In genomic region chr6:15880262-15880973, GRCh38 we compare ENCODE assay signal across 12 cellular contexts.
A peak's percentile ranks its signal among the peaks of the same experiment; 100 is the strongest.
DNase-seq lines count a peak whose midpoint lies in the region; ATAC-seq and TF ChIP-seq lines count a peak whose summit lies in the region.
"Had no signal": no experiment of that assay in that cellular context is flagged by ENCODE, and none has a peak within 500 bp of the region (broad histone marks: within the 10 kb centered on the region; RNA-seq: fewer than 3 reads in every experiment).

No MANE protein-coding gene starts in this region.

- H4K20me1 ChIP-seq in IMR-90 (ENCODE audit: insufficient read depth, low read length): no peaks in the 10 kb centered on the region

- H3K4me2 ChIP-seq in IMR-90 (ENCODE audit: low read depth, low read length): no peak overlapping the region

- no peaks in the 10 kb centered on the region for H3K9me3 ChIP-seq in IMR-90 (ENCODE audit: control insufficient read depth, insufficient read depth, low read length)

- TF ChIP-seq RAD21 in IMR-90 (IDR thresholded peaks at IDR 0.05; ENCODE audit: low read length): no peak

- H2AK9ac ChIP-seq in IMR-90 (replicated peaks; ENCODE audit: low read depth, low read length, poor library complexity): no peak overlapping the region

- H3K9me1 ChIP-seq in IMR-90 (ENCODE audit: insufficient read depth, low read length): no peaks in the 10 kb centered on the region

- H2BK120ac ChIP-seq in IMR-90 (ENCODE audit: low read depth, low read length): no peak overlapping the region

- intact Hi-C loops in Right ventricle myocardium superior (cut with DNase I): no loop called here
- intact Hi-C loops in left cardiac atrium (cut with DNase I): no loop called here
- intact Hi-C loops in IMR-90 (cut with micrococcal nuclease): no loop called here

- no peak for TF ChIP-seq CTCF in IMR-90 (conservative IDR thresholded peaks at IDR 0.05; ENCODE audit: low read depth, low read length)
- no peak for TF ChIP-seq CTCF in type B pancreatic cell (conservative IDR thresholded peaks at IDR 0.05)

- BruUV-seq in IMR-90 (replicated peaks; lab: Mats Ljungman, UMichigan): no TSS peak

- no peak overlapping the region for H2BK20ac ChIP-seq in IMR-90 (ENCODE audit: low read depth, low read length)

- H3K27me3 Mint-ChIP-seq in immature natural killer cell (ENCODE audit: low read depth in 3 of 3) (peaks cover 0 to 9% (median 2%) of the 10 kb centered on the region in 3 donors), type B pancreatic cell (no peaks in the 10 kb centered on the region)
- H3K27me3 Mint-ChIP-seq: activated naive CD8-positive, alpha-beta T cell treated with anti-CD3 and anti-CD28 coated beads for 36 hours had no signal

- H3K14ac ChIP-seq in IMR-90 (replicated peaks; ENCODE audit: low read depth, low read length): no peak overlapping the region

- H3K9me3 Mint-ChIP-seq in immature natural killer cell (no peaks in the 10 kb centered on the region), type B pancreatic cell (no peaks in the 10 kb centered on the region)
- H3K9me3 Mint-ChIP-seq: activated naive CD8-positive, alpha-beta T cell treated with anti-CD3 and anti-CD28 coated beads for 36 hours had no signal

- H3K27ac Mint-ChIP-seq in immature natural killer cell (peak overlapping the region in 5 of 6 donors; percentile 31 to 85 (median 57)), type B pancreatic cell (peak overlapping the region; percentile 14)
- H3K27ac Mint-ChIP-seq: activated naive CD8-positive, alpha-beta T cell treated with anti-CD3 and anti-CD28 coated beads for 36 hours; progenitor cell of endocrine pancreas had no signal

- no peak overlapping the region for H4K8ac ChIP-seq in IMR-90 (ENCODE audit: low read depth in 2 of 2, low read length in 2 of 2)

- H2BK15ac ChIP-seq in IMR-90 (ENCODE audit: low read depth, low read length): no peak overlapping the region

- H3K79me1 ChIP-seq in IMR-90 (ENCODE audit: low read depth in 1 of 2, low read length in 2 of 2): no peaks in the 10 kb centered on the region

- in situ Hi-C loops in IMR-90 (cut with MboI; ENCODE audit: low sequenced_read_pairs): no loop called here

- H3K4me3 ChIP-seq in IMR-90 (ENCODE audit: insufficient read depth, low read depth, low read length): no peak overlapping the region
- H3K4me3 ChIP-seq: cardiac muscle cell had no signal

- no peak overlapping the region for H3K27ac ChIP-seq in IMR-90 (ENCODE audit: insufficient read depth, low read length)
- H3K27ac ChIP-seq: cardiac muscle cell had no signal

- POLR2A ChIA-PET in IMR-90 (lab: Charles Lee; ENCODE audit: unreplicated experiment): no interaction called here

- H3K4me3 Mint-ChIP-seq in immature natural killer cell (peak overlapping the region; percentile 50 to 88 (median 67)), type B pancreatic cell (no peak overlapping the region)

- no peak overlapping the region for H3K23ac ChIP-seq in IMR-90 (ENCODE audit: low read depth, low read length)

- no peak overlapping the region for H3K56ac ChIP-seq in IMR-90 (ENCODE audit: extremely low read depth, insufficient read depth, low read length)

- no peak for TF ChIP-seq POLR2A in IMR-90 (IDR thresholded peaks at IDR 0.05; ENCODE audit: low read depth, low read length)

- CTCF ChIA-PET in IMR-90 (lab: Yijun Ruan, JAX): interaction anchor here (0.6 kb wide), 1 partner anchor 212 kb away, joined by 3 read pairs; no protein-coding TSS in a partner anchor

- H3K9ac ChIP-seq in IMR-90 (ENCODE audit: low read depth, low read length): no peak overlapping the region

- dilution Hi-C loops in IMR-90 (cut with HindIII; ENCODE audit: low sequenced_read_pairs, unreplicated experiment): no loop called here

- no peaks in the 10 kb centered on the region for H3K36me3 ChIP-seq in IMR-90 (ENCODE audit: control insufficient read depth, insufficient read depth, low read length)
- H3K36me3 ChIP-seq: cardiac muscle cell had no signal

- ATAC-seq in Right ventricle myocardium superior (ENCODE audit: poor library complexity) (peak; percentile 26), left cardiac atrium (no peak), IMR-90 (ENCODE audit: low read depth) (no peak), HG03342 (IDR thresholded peaks at IDR 0.05; ENCODE audit: unreplicated experiment) (no peak)

- no peak overlapping the region for H4K5ac ChIP-seq in IMR-90 (ENCODE audit: low read depth, low read length)

- H2BK5ac ChIP-seq in IMR-90 (ENCODE audit: low read depth, low read length, poor library complexity, severe bottlenecking): no peak overlapping the region

- no peaks in the 10 kb centered on the region for H3K36me3 Mint-ChIP-seq in immature natural killer cell
- no peaks in the 10 kb centered on the region for H3K36me3 Mint-ChIP-seq in type B pancreatic cell
- H3K36me3 Mint-ChIP-seq: activated naive CD8-positive, alpha-beta T cell treated with anti-CD3 and anti-CD28 coated beads for 36 hours had no signal

- no peak overlapping the region for H4K91ac ChIP-seq in IMR-90 (ENCODE audit: insufficient read depth, low read depth, low read length)

- H3K4me1 Mint-ChIP-seq in immature natural killer cell (peaks cover 26 to 32% of the 10 kb centered on the region in 2 donors), type B pancreatic cell (ENCODE audit: unreplicated experiment) (peaks cover 31% of the 10 kb centered on the region)

- H3K4me1 ChIP-seq in IMR-90 (ENCODE audit: control insufficient read depth, insufficient read depth, low read length): peaks cover 2% of the 10 kb centered on the region; the same call in 1 of the 2 replicates

- peaks cover 19% of the 10 kb centered on the region for H3K27me3 ChIP-seq in IMR-90 (ENCODE audit: control insufficient read depth, insufficient read depth, low read length)
- H3K27me3 ChIP-seq: cardiac muscle cell had no signal

- no CpG with 5 or more reads among the region's 4 CpGs for WGBS in IMR-90 (ENCODE audit: extremely low coverage in 2 of 2, insufficient read length in 1 of 2), 2 experiments

- no peak overlapping the region for H2AFZ ChIP-seq in IMR-90 (replicated peaks; ENCODE audit: low read length, poor library complexity)

- DNase-seq in Right ventricle myocardium superior (no peak), left cardiac atrium (no peak), IMR-90 (no peak), immature natural killer cell (no peak), type B pancreatic cell (ENCODE audit: extremely low spot score, unreplicated experiment) (no peak), ureter (ENCODE audit: low spot score) (no peak), NCI-H2171 (lab: John Stamatoyannopoulos, UW) (no peak)
- DNase-seq: GOT3 had no signal

- no peak overlapping the region for H3K18ac ChIP-seq in IMR-90 (ENCODE audit: low read depth, low read length)

- H3K4ac ChIP-seq in IMR-90 (ENCODE audit: low read depth, low read length): no peak overlapping the region

- no peak overlapping the region for H2AK5ac ChIP-seq in IMR-90 (ENCODE audit: low read depth, low read length)

TF ChIP-seq in IMR-90, 13 proteins besides CTCF, POLR2A, EP300 and RAD21:
- no peak for TF ChIP-seq MAZ (IDR thresholded peaks at IDR 0.05; ENCODE audit: borderline replicate concordance, low read depth, low read length)
- TF ChIP-seq BHLHE40 (IDR thresholded peaks at IDR 0.05; ENCODE audit: low read depth, low read length): no peak
- TF ChIP-seq CEBPB (IDR thresholded peaks at IDR 0.05; ENCODE audit: low read depth, low read length): 0 out of 2 replicates have a peak, but pooled peaks have one; percentile 3
- no peak for TF ChIP-seq SMC3 (IDR thresholded peaks at IDR 0.05; ENCODE audit: low read depth, low read length)
TF ChIP-seq in IMR-90: peak in this region for 1.
